Comparison of ENCODE assay signal across 9 cellular contexts in the genomic region with DNA sequence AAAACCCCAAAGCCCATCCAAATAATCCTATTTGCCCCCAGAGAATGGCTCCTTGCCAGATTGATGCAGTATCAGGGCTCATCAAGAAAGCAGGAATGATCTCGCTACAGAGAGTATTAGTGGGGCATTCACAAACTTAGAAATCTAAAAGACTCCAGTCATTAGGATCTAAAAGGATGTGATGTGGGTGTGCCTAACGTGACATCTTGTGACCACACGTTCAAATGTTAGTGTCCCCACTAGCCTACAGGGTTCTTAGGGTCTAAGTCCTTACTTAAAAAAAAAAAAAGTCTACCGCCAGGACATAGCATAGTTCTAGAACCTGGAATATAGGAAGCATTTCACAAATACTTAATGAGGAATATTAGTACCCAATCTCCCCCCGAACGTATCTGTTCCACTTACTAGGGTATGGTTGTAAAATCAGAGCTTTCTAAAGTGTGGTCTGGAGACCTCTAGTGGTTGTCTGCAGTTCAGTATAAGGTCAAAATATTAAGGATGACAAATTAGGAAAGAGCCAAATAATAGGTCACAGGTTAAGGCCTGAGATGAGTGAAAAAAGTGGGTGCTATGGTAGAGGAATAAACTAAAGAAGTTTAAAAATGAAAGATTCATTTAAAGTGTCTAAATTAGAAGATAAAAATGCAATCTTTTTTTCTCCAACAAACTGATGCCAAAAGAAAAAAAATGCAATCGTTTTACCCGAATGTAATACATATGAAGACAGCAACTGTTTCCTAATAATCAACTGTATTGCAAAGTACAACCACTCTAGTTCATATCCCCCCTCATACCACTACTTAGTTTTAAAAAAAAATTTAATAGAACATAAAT. TPM values are rescaled to one million over a fixed set of nuclear protein-coding genes. Genes with fewer than 3 reads are reported as not detected.
DNase-seq lines count a peak whose midpoint lies in the region; ATAC-seq and TF ChIP-seq lines count a peak whose summit lies in the region.
"Had no signal": no experiment of that assay in that cellular context is flagged by ENCODE, and none has a peak within 500 bp of the region (broad histone marks: within the 10 kb centered on the region; RNA-seq: fewer than 3 reads in every experiment).

No MANE protein-coding gene starts in this region.

- H2AFZ ChIP-seq in PC-9 = no peak overlapping the region

- H3K79me2 ChIP-seq in PC-9 (ENCODE audit: low read depth) = no peaks in the 10 kb centered on the region

- no peaks in the 10 kb centered on the region for H3K27me3 Mint-ChIP-seq in stimulated activated memory B cell treated with anti-CD40 and anti-IgM and Interleukin-4, amounts not matched to agents 10 μg/mL and 1 μg/mL and 100 μg/mL, for 72 hours

- intact Hi-C loops in PC-9 (cut with micrococcal nuclease; ENCODE audit: unreplicated experiment) = loop anchor here (1.0 to 10.0 kb wide), 2 partner anchors 109 to 229 kb away; no protein-coding TSS in a partner anchor

- no peaks in the 10 kb centered on the region for H3K27me3 ChIP-seq in PC-9 (ENCODE audit: insufficient read depth, low read depth)

- no peaks in the 10 kb centered on the region for H3K9me2 ChIP-seq in PC-9 (ENCODE audit: insufficient read depth)

- H3K36me3 Mint-ChIP-seq in stimulated activated memory B cell treated with anti-CD40 and anti-IgM and Interleukin-4, amounts not matched to agents 10 μg/mL and 1 μg/mL and 100 μg/mL, for 72 hours = peaks cover 5% of the 10 kb centered on the region

- no peaks in the 10 kb centered on the region for H3K4me1 Mint-ChIP-seq in stimulated activated memory B cell treated with anti-CD40 and anti-IgM and Interleukin-4, amounts not matched to agents 10 μg/mL and 1 μg/mL and 100 μg/mL, for 72 hours

- no peak overlapping the region for H3K27ac ChIP-seq in PC-9

- no TSS peak for BruUV-seq in PC-9 (replicated peaks; lab: Mats Ljungman, UMichigan)

- H3K9me3 Mint-ChIP-seq in stimulated activated memory B cell treated with anti-CD40 and anti-IgM and Interleukin-4, amounts not matched to agents 10 μg/mL and 1 μg/mL and 100 μg/mL, for 72 hours = no peaks in the 10 kb centered on the region

- no peak overlapping the region for H3K4me3 ChIP-seq in PC-9

- no peak overlapping the region for H3K4me2 ChIP-seq in PC-9

- H3K4me1 ChIP-seq in PC-9 (replicated peaks; ENCODE audit: insufficient read depth) = no peaks in the 10 kb centered on the region

- DNase-seq in COR-L47 (lab: John Stamatoyannopoulos, UW) (peak; percentile 22), HCEC 1CT (peak; percentile 57), PC-9 (no peak), fibroblast of gingiva (ENCODE audit: low read depth) (peak; percentile 21), ureter (ENCODE audit: low spot score) (no peak)
- DNase-seq in NK-92 treated with Interleukin-12 subunit alpha and Interleukin-12 subunit beta, amount 100 ng/mL, for 24 hours (lab: John Stamatoyannopoulos, UW) = no peak
- DNase-seq: left cardiac atrium had no signal

- H3K4me3 Mint-ChIP-seq in stimulated activated memory B cell treated with anti-CD40 and anti-IgM and Interleukin-4, amounts not matched to agents 10 μg/mL and 1 μg/mL and 100 μg/mL, for 72 hours = no peak overlapping the region

- CTCF ChIA-PET in PC-9 (lab: Charles Lee) = interaction anchor here (0.7 to 2.4 kb wide), 3 partner anchors 9 to 685 kb away, joined by 6 to 7 read pairs (median 6); no protein-coding TSS in a partner anchor

- POLR2A ChIA-PET in PC-9 (lab: Charles Lee; ENCODE audit: unreplicated experiment) = no interaction called here

- H3K27ac Mint-ChIP-seq in stimulated activated memory B cell treated with anti-CD40 and anti-IgM and Interleukin-4, amounts not matched to agents 10 μg/mL and 1 μg/mL and 100 μg/mL, for 72 hours = no peak overlapping the region

- TF ChIP-seq CTCF in PC-9 (conservative IDR thresholded peaks at IDR 0.05) = peak; percentile 66

- peak; percentile 62 for ATAC-seq in stimulated activated memory B cell treated with anti-CD40 and anti-IgM and Interleukin-4, amounts not matched to agents 10 μg/mL and 1 μg/mL and 100 μg/mL, for 72 hours
- ATAC-seq in HG02884 (IDR thresholded peaks at IDR 0.05; ENCODE audit: unreplicated experiment) = no peak

- H4K20me1 ChIP-seq in PC-9 (ENCODE audit: insufficient read depth) = no peaks in the 10 kb centered on the region

- no peaks in the 10 kb centered on the region for H3F3A ChIP-seq in PC-9 (ENCODE audit: insufficient read depth, low read depth)

- H3K9me3 ChIP-seq in PC-9 (ENCODE audit: insufficient read depth, low read depth) = no peaks in the 10 kb centered on the region

- H3K36me3 ChIP-seq in PC-9 (ENCODE audit: low read depth) = no peaks in the 10 kb centered on the region

RNA-seq across cellular contexts. Expression of a gene that starts 4.2 kb away (rescaled TPM):
- not detected in 2 replicates for total RNA-seq in PC-9 (2021)
- total RNA-seq in ureter = not detected
- total RNA-seq: left cardiac atrium had no signal

Comparison
In these comparisons a context has a peak if more than half of its experiments do, and no peak if none do; other contexts are left out.
1. DNase-seq: peak in COR-L47 (single experiment), HCEC 1CT (single experiment) and fibroblast of gingiva (single experiment); none in PC-9 (0 of 2), NK-92 treated with Interleukin-12 subunit alpha and Interleukin-12 subunit beta, amount 100 ng/mL, for 24 hours (single experiment) and ureter (single experiment).